Comparison of ENCODE assay signal across 8 cellular contexts in the genomic region with DNA sequence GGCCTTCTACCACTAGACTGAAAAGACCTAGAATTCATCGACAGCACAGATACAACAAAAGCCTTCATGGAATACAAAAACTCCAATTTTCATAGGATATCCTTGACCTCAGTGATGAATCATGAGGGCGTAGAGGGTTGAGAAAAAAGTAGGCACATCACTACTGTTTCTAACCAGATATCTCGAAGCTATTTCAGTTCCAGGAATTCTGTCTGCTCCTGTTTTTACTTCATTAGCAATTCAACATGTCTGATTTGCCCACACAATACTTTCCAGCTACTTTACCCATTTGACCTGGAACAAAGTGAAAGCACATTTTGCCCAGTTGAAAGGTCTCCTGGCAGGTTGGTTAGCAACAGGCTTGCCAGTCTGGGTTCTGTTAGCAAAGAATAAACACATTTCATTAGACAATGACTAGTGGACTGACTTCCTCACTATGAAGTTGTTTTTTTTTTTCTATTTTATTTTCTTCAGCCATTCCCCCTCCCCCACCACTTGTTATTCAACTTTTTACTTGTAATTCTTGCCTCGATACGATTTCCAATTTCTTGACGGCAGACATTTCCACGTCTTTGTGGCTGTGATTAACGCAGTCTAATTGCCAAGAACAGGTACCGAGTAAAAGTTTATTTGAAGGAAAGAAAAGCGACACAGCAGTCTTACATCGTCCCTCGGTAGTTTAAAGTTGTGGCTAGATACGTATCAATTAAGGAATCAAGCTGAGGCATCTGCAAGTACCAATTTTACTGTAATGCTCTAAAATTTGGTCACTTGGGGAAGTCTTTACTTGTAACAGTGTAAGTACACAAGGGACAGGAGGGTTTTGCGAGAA. TPM values are rescaled to one million over a fixed set of nuclear protein-coding genes. Genes with fewer than 3 reads are reported as not detected.
DNase-seq lines count a peak whose midpoint lies in the region; ATAC-seq, FAIRE-seq and TF ChIP-seq lines count a peak whose summit lies in the region.

No MANE protein-coding gene starts in this region.

- peak overlapping the region; percentile 53 to 78 for H3K4me3 ChIP-seq in body of pancreas
- H3K4me3 ChIP-seq in HepG2 (replicated peaks in 1 of 3; ENCODE audit: insufficient read depth in 1 of 3, low read depth in 2 of 3, low read length in 3 of 3), result peak overlapping the region; percentile 70 to 100 (median 93)
- H3K4me3 ChIP-seq in thoracic aorta, result peak overlapping the region; percentile 100

- peak overlapping the region; percentile 80 for H3K9ac ChIP-seq in HepG2 (ENCODE audit: insufficient read depth, low read depth, low read length)

- no peak for TF ChIP-seq POLR2A in body of pancreas (IDR thresholded peaks at IDR 0.05)
- no peak for TF ChIP-seq POLR2A in HepG2 (IDR thresholded peaks at IDR 0.05; ENCODE audit: insufficient read depth in 1 of 2, low read depth in 2 of 2, low read length in 2 of 2)

- POLR2A ChIA-PET in HepG2 (lab: Yijun Ruan, JAX), result interaction anchor here (1.4 kb wide), 1 partner anchor 18 kb away, joined by 9 read pairs; no protein-coding TSS in a partner anchor

- no peaks in the 10 kb centered on the region for H3K27me3 ChIP-seq in body of pancreas
- H3K27me3 ChIP-seq in HepG2 (ENCODE audit: control insufficient read depth in 1 of 2, insufficient read depth in 2 of 2, low read length in 2 of 2), result peaks cover 0 to 6% of the 10 kb centered on the region in 2 experiments; a peak in 2 of 5 replicates
- no peaks in the 10 kb centered on the region for H3K27me3 ChIP-seq in thoracic aorta (replicated peaks; ENCODE audit: insufficient read depth)

- BruUV-seq in HepG2 (replicated peaks; lab: Mats Ljungman, UMichigan), result no TSS peak

- CTCF ChIA-PET in HepG2 (lab: Yijun Ruan, JAX; ENCODE audit: low intra/inter-chr PET ratio, low total read pairs), result interaction anchor here (1.1 kb wide), 1 partner anchor 226 kb away, joined by 3 read pairs; no protein-coding TSS in a partner anchor

- H3K27ac ChIP-seq in body of pancreas, result peak overlapping the region; percentile 95 to 100 (median 100)
- peak overlapping the region; percentile 77 for H3K27ac ChIP-seq in HepG2 (ENCODE audit: extremely low read length, insufficient read depth, low read length)
- peak overlapping the region; percentile 99 for H3K27ac ChIP-seq in thoracic aorta

- no peak for TF ChIP-seq EP300 in HepG2 (IDR thresholded peaks at IDR 0.05; ENCODE audit: low read depth in 2 of 2, low read length in 2 of 2)
- TF ChIP-seq EP300 in HepG2 (CRISPR knock-in tag; IDR thresholded peaks at IDR 0.05; ENCODE audit: borderline replicate concordance), result no peak

- in situ Hi-C loops in HepG2 (cut with HindIII; ENCODE audit: extremely low pct_ligation_motif_present, low pct_unique_long_range_greater_than_20kb), result no loop called here
- in situ Hi-C loops in GM13977 (cut with MboI; ENCODE audit: low pct_unique_long_range_greater_than_20kb, low sequenced_read_pairs, unreplicated experiment), result no loop called here

- intact Hi-C loops in body of pancreas (cut with DNase I), result no loop called here
- intact Hi-C loops in HepG2 (cut with micrococcal nuclease; ENCODE audit: unreplicated experiment), result loop anchor here (10.0 kb wide), 1 partner anchor 192 kb away; a partner anchor contains a TSS

- no peak for TF ChIP-seq RAD21 in HepG2 (CRISPR knock-in tag; IDR thresholded peaks at IDR 0.05)

- TF ChIP-seq CTCF in body of pancreas (IDR thresholded peaks at IDR 0.05), result no peak
- TF ChIP-seq CTCF in HepG2 (CRISPR knock-in tag; IDR thresholded peaks at IDR 0.05), result no peak
- TF ChIP-seq CTCF in thoracic aorta (IDR thresholded peaks at IDR 0.05), result no peak
- TF ChIP-seq CTCF in GM13977 (IDR thresholded peaks at IDR 0.05; ENCODE audit: extremely low read depth, insufficient read depth, missing control alignments), result no peak

- H3K9me3 ChIP-seq in body of pancreas (no peaks in the 10 kb centered on the region), HepG2 (ENCODE audit: low read length) (no peaks in the 10 kb centered on the region), thoracic aorta (no peaks in the 10 kb centered on the region)

- peak overlapping the region; percentile 70 for H2AFZ ChIP-seq in HepG2 (ENCODE audit: low read length)

- WGBS in body of pancreas, 2 donors, result 3 to 5% methylated on average over 14 of the region's 14 CpGs
- 4% methylated on average over 14 of the region's 14 CpGs for WGBS in HepG2 (ENCODE audit: low lambda C conversion rate)

- H3K4me2 ChIP-seq in HepG2 (ENCODE audit: low read depth, low read length), result peak overlapping the region; percentile 99

- peaks cover 31% of the 10 kb centered on the region for H3K4me1 ChIP-seq in body of pancreas
- H3K4me1 ChIP-seq in HepG2 (ENCODE audit: insufficient read depth, low read length), result peaks cover 32% of the 10 kb centered on the region
- peaks cover 9 to 25% of the 10 kb centered on the region in 2 donors for H3K4me1 ChIP-seq in thoracic aorta (ENCODE audit: control insufficient read depth in 1 of 2, low read depth in 2 of 2)

- peaks cover 7% of the 10 kb centered on the region for H3K79me2 ChIP-seq in HepG2 (ENCODE audit: insufficient read depth, low read length)

- no peaks in the 10 kb centered on the region for H4K20me1 ChIP-seq in HepG2 (ENCODE audit: insufficient read depth, low read length)

- DNase-seq in NCI-H69 (lab: John Stamatoyannopoulos, UW) (peak; percentile 70), body of pancreas (peak; percentile 40 to 67 (median 50)), HepG2 (ENCODE audit: low spot score) (no peak), thoracic aorta (ENCODE audit: low spot score) (no peak), GM13977 (ENCODE audit: low spot score) (no peak)

- FAIRE-seq in G401.6 (lab: Jason Lieb, UNC) (peak; percentile 62), HepG2 (lab: Jason Lieb, UNC) (no peak)

- ATAC-seq in body of pancreas (no peak), HepG2 (no peak), thoracic aorta (ENCODE audit: insufficient number of reproducible peaks, low FRiP score, low read depth) (no peak), HG02763 (IDR thresholded peaks at IDR 0.05; ENCODE audit: unreplicated experiment) (no peak), GM21423 (IDR thresholded peaks at IDR 0.05; ENCODE audit: unreplicated experiment) (no peak)

- no peaks in the 10 kb centered on the region for H3K36me3 ChIP-seq in body of pancreas (replicated peaks in 1 of 2; ENCODE audit: insufficient read depth in 1 of 2, low read depth in 2 of 2)
- H3K36me3 ChIP-seq in HepG2 (replicated peaks in 1 of 2; ENCODE audit: control insufficient read depth in 1 of 2, insufficient read depth in 2 of 2, low read length in 2 of 2), result no peaks in the 10 kb centered on the region
- no peaks in the 10 kb centered on the region for H3K36me3 ChIP-seq in thoracic aorta

TF ChIP-seq in HepG2, 621 proteins besides CTCF, POLR2A, EP300 and RAD21 (continues in another document):
- TF ChIP-seq GATAD2A (CRISPR knock-in tag; IDR thresholded peaks at IDR 0.05), result no peak
- TF ChIP-seq, protein P1, sequence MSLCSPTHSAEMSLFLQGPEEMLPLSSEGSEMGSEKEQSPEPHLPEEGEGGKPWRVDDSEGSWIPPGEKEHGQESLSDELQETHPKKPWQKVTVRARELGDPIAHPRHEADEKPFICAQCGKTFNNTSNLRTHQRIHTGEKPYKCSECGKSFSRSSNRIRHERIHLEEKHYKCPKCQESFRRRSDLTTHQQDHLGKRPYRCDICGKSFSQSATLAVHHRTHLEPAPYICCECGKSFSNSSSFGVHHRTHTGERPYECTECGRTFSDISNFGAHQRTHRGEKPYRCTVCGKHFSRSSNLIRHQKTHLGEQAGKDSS (CRISPR knock-in tag; IDR thresholded peaks at IDR 0.05; ENCODE audit: borderline replicate concordance, low read depth), result no peak
- no peak for TF ChIP-seq CBX5 (CRISPR knock-in tag; IDR thresholded peaks at IDR 0.05; ENCODE audit: borderline replicate concordance)
- no peak for TF ChIP-seq CENPT (CRISPR knock-in tag; IDR thresholded peaks at IDR 0.05; ENCODE audit: low read depth)
- TF ChIP-seq SCMH1 (CRISPR knock-in tag; IDR thresholded peaks at IDR 0.05; ENCODE audit: borderline replicate concordance), result no peak

RNA-seq across cellular contexts. Expression of a gene that starts 4.0 kb away (rescaled TPM):
- total RNA-seq in body of pancreas, result 10 to 100 TPM; 20.4 to 22.6 TPM
- total RNA-seq in HepG2 (2016; rRNA removed; fragmentation: Illumina TruSeq; extraction: Trizol), result 3.1 TPM in 2 replicates
- 0.44 and 0.51 TPM in 2 replicates for total RNA-seq in HepG2 (2016; cell fraction: cytosol; rRNA removed; fragmentation: Illumina TruSeq; extraction: Trizol; ENCODE audit: low read depth)
- 2.8 and 3.3 TPM in 2 replicates for total RNA-seq in HepG2 (2016; cell fraction: insoluble cytoplasmic fraction; rRNA removed; fragmentation: Illumina TruSeq; extraction: Trizol)
- total RNA-seq in HepG2 (2016; cell fraction: membrane; rRNA removed; fragmentation: Illumina TruSeq; extraction: Trizol), result 2.2 and 2.5 TPM in 2 replicates
- 2.1 and 2.7 TPM in 2 replicates for total RNA-seq in HepG2 (2016; cell fraction: nucleus; rRNA removed; fragmentation: Illumina TruSeq; extraction: Trizol)
- 4.3 and 4.4 TPM in 2 replicates for polyA plus RNA-seq in HepG2 (2011; rRNA removed)
- polyA plus RNA-seq in HepG2 (2011; cell fraction: cytosol; rRNA removed), result 2.7 TPM in 2 replicates
- 8.0 and 9.0 TPM in 2 replicates for polyA plus RNA-seq in HepG2 (2011; cell fraction: nucleus; rRNA removed)
- 3.9 and 4.1 TPM in 2 replicates for polyA plus RNA-seq in HepG2 (2012)
- 0.16 and 0.23 TPM in 2 replicates for polyA plus RNA-seq in HepG2 (2016; cell fraction: cytosol; fragmentation: Illumina TruSeq; extraction: Trizol; ENCODE audit: low read depth)
- polyA plus RNA-seq in HepG2 (2016; cell fraction: insoluble cytoplasmic fraction; fragmentation: Illumina TruSeq; extraction: Trizol; ENCODE audit: low read depth), result 2.4 and 3.0 TPM in 2 replicates
- polyA plus RNA-seq in HepG2 (2016; cell fraction: membrane; fragmentation: Illumina TruSeq; extraction: Trizol; ENCODE audit: low read depth), result 1.1 and 1.4 TPM in 2 replicates
- polyA plus RNA-seq in HepG2 (2016; cell fraction: nucleus; fragmentation: Illumina TruSeq; extraction: Trizol; ENCODE audit: insufficient read depth, low read depth), result 6.3 and 6.5 TPM in 2 replicates
- polyA minus RNA-seq in HepG2 (2011; rRNA and poly(A)+ RNA removed; ENCODE audit: low replicate concordance), result 2.7 and 7.5 TPM in 2 replicates
- polyA minus RNA-seq in HepG2 (2011; cell fraction: cytosol; rRNA and poly(A)+ RNA removed), result 3.6 and 4.1 TPM in 2 replicates
- polyA minus RNA-seq in HepG2 (2011; cell fraction: nucleus; rRNA and poly(A)+ RNA removed), result 4.1 and 4.2 TPM in 2 replicates
- total RNA-seq in thoracic aorta, result 1 to 10 TPM; 8.9 to 9.2 TPM

Comparison
In these comparisons a context has a peak if more than half of its experiments do, and no peak if none do; other contexts are left out.
1. DNase-seq: peak in NCI-H69 (single experiment) and body of pancreas (4 of 4); none in HepG2 (single experiment), thoracic aorta (single experiment) and GM13977 (single experiment).
2. Peak in every context shown above with its lines, with median percentiles within 50 percentile points of each other: H3K27ac ChIP-seq and H3K4me3 ChIP-seq.